ENCODE assay signal across 19 cellular contexts in genomic region chr12:102691773-102692555, GRCh38.
"Had no signal": no experiment of that assay in that cellular context is flagged by ENCODE, and none has a peak within 500 bp of the region (broad histone marks: within the 10 kb centered on the region; RNA-seq: fewer than 3 reads in every experiment).

No MANE protein-coding gene starts in this region.

- H3K27me3 ChIP-seq: brain microvascular endothelial cell, esophagus muscularis mucosa, hepatocyte, pancreas had no signal

- H3K36me3 Mint-ChIP-seq: activated naive CD8-positive, alpha-beta T cell treated with anti-CD3 and anti-CD28 coated beads, Interleukin-2, amount 10 ng/mL, durations not matched to agents 7 days and 5 days; naive B cell; stimulated activated naive B cell treated with anti-CD40 and anti-IgM and Interleukin-4, amounts not matched to agents 10 μg/mL and 1 μg/mL and 100 μg/mL, for 72 hours had no signal

- H3K4me2 ChIP-seq: hepatocyte had no signal

- H3K4me1 Mint-ChIP-seq: activated naive CD8-positive, alpha-beta T cell treated with anti-CD3 and anti-CD28 coated beads, Interleukin-2, amount 10 ng/mL, durations not matched to agents 7 days and 5 days; naive B cell; stimulated activated naive B cell treated with anti-CD40 and anti-IgM and Interleukin-4, amounts not matched to agents 10 μg/mL and 1 μg/mL and 100 μg/mL, for 72 hours had no signal

- ATAC-seq: stimulated activated naive B cell treated with anti-CD40 and anti-IgM and Interleukin-4, amounts not matched to agents 10 μg/mL and 1 μg/mL and 100 μg/mL, for 72 hours had no signal

- H3K4me1 ChIP-seq: esophagus muscularis mucosa, pancreas had no signal

- H3K9me3 ChIP-seq: esophagus muscularis mucosa, pancreas had no signal

- H2AFZ ChIP-seq: hepatocyte had no signal

- H3K4me3 Mint-ChIP-seq: activated naive CD8-positive, alpha-beta T cell treated with anti-CD3 and anti-CD28 coated beads, Interleukin-2, amount 10 ng/mL, durations not matched to agents 7 days and 5 days; naive B cell; stimulated activated naive B cell treated with anti-CD40 and anti-IgM and Interleukin-4, amounts not matched to agents 10 μg/mL and 1 μg/mL and 100 μg/mL, for 72 hours had no signal

- H3K27ac Mint-ChIP-seq: activated naive CD8-positive, alpha-beta T cell treated with anti-CD3 and anti-CD28 coated beads, Interleukin-2, amount 10 ng/mL, durations not matched to agents 7 days and 5 days; naive B cell; stimulated activated naive B cell treated with anti-CD40 and anti-IgM and Interleukin-4, amounts not matched to agents 10 μg/mL and 1 μg/mL and 100 μg/mL, for 72 hours had no signal

- H3K36me3 ChIP-seq: brain microvascular endothelial cell, esophagus muscularis mucosa, pancreas had no signal

- FAIRE-seq: pancreas, TTC549 had no signal

- H3K27ac ChIP-seq: brain microvascular endothelial cell, esophagus muscularis mucosa, hepatocyte, pancreas had no signal

- H3K79me2 ChIP-seq: hepatocyte had no signal

- DNase-seq: activated CD4-positive, alpha-beta T cell treated with anti-CD3 and anti-CD28 coated beads, Interleukin-2, amount 50 U/mL, for 1 hour; activated CD8-positive, alpha-beta memory T cell treated with anti-CD3 and anti-CD28 coated beads for 24 hours; activated naive CD4-positive, alpha-beta T cell; activated naive CD8-positive, alpha-beta T cell treated with anti-CD3 and anti-CD28 coated beads, Interleukin-2, amount 10 ng/mL, durations not matched to agents 7 days and 5 days; activated T-cell treated with anti-CD3 and anti-CD28 coated beads for 4 hours; brain microvascular endothelial cell; cortex of kidney; effector CD4-positive, alpha-beta T cell; naive B cell; pancreas; stimulated activated CD4-positive, alpha-beta T cell treated with anti-CD3 and anti-CD28 coated beads, Interleukin-4, amount 100 ng/mL, for 1 hour; stimulated activated naive B cell treated with anti-CD40 and anti-IgM and Interleukin-4, amounts not matched to agents 10 μg/mL and 1 μg/mL and 100 μg/mL, for 72 hours; substantia nigra; T-helper 2 cell; trophoblast cell had no signal

- H3K4me3 ChIP-seq: esophagus muscularis mucosa, hepatocyte, lung, pancreas had no signal
